10 cellular contexts compared by ENCODE assay signal in the genomic region with DNA sequence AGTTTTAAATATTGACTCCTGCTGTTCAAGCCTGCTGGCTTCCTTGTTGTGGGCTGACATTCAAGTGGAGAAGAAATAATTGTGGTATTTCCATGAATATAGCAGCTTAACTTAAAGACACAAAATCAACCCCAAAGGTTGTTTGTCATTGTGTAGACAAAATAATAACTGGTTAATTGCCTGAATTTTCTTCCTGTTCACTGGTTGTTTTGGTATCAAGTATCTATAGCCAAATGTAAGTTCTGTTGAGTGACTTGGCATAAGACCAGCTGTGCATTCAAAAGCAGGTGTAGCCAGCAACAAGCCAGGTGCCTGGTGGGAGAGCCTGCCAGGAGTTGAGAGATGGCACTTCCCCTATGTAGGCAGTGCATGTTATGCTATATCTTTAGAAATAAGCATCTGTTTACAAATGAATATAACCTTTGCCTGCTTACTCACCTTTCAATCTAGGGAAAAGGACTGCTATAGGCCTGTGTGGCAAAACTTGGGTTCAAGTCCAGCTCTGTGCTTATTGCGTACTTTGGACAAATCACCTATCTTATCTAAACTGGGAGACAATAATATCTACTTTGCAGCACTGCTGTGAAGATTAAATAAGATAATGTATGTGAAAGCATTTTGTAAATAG.
DNase-seq lines count a peak whose midpoint lies in the region; ATAC-seq and TF ChIP-seq lines count a peak whose summit lies in the region.
"Had no signal": no experiment of that assay in that cellular context is flagged by ENCODE, and none has a peak within 500 bp of the region (broad histone marks: within the 10 kb centered on the region; RNA-seq: fewer than 3 reads in every experiment).

No MANE protein-coding gene starts in this region.

- H2AFZ ChIP-seq in Loucy (ENCODE audit: low read length): peak overlapping the region; percentile 57; the same call in 1 of the 2 replicates

- H3F3A ChIP-seq in Loucy (ENCODE audit: low read depth): no peaks in the 10 kb centered on the region

- H3K9me3 ChIP-seq in Loucy (ENCODE audit: insufficient read depth, low read depth, low read length) (no peaks in the 10 kb centered on the region), iPS-20b (ENCODE audit: insufficient read depth, low read depth, low read length) (no peaks in the 10 kb centered on the region)

- H3K4me1 ChIP-seq in Loucy (ENCODE audit: insufficient read depth, low read length, poor library complexity, severe bottlenecking): peaks cover 49% of the 10 kb centered on the region
- peaks cover 33% of the 10 kb centered on the region for H3K4me1 ChIP-seq in iPS-20b (ENCODE audit: insufficient read depth, low read length)

- TF ChIP-seq CTCF in Loucy (conservative IDR thresholded peaks at IDR 0.05; ENCODE audit: low read length) (no peak), Calu3 (IDR thresholded peaks at IDR 0.05; ENCODE audit: unreplicated experiment) (no peak)

- DNase-seq in DMS 273 (lab: John Stamatoyannopoulos, UW; ENCODE audit: unreplicated experiment) (peak; percentile 66), NCI-H446 treated with DMSO at 0.1 percent for 48 hours (lab: John Stamatoyannopoulos, UW) (peak; percentile 31), Calu3 (no peak)
- no peak for DNase-seq in stimulated activated naive CD8-positive, alpha-beta T cell treated with anti-CD3 and anti-CD28 coated beads, Interleukin-15, amount 100 ng/mL, for 72 hours

- H3K36me3 ChIP-seq in Loucy (ENCODE audit: insufficient read depth, low read length) (no peaks in the 10 kb centered on the region), iPS-20b (ENCODE audit: insufficient read depth, low read depth, low read length) (no peaks in the 10 kb centered on the region)
- H3K36me3 ChIP-seq: BLaER1 had no signal

- H4K20me1 ChIP-seq in Loucy (ENCODE audit: insufficient read depth, low read length, poor library complexity, severe bottlenecking): no peaks in the 10 kb centered on the region
- H4K20me1 ChIP-seq: BLaER1 had no signal

- H3K4me3 ChIP-seq in Loucy (ENCODE audit: low read length, poor library complexity, severe bottlenecking) (peak overlapping the region; percentile 25), iPS-20b (ENCODE audit: low read length) (no peak overlapping the region)
- H3K4me3 ChIP-seq: BLaER1 had no signal

- H3K4me2 ChIP-seq in Loucy (ENCODE audit: low read depth, low read length, poor library complexity, severe bottlenecking): peak overlapping the region; percentile 62
- H3K4me2 ChIP-seq: BLaER1 had no signal

- H3K79me2 ChIP-seq in Loucy (ENCODE audit: insufficient read depth, low read length): no peaks in the 10 kb centered on the region

- no peaks in the 10 kb centered on the region for H3K9me3 Mint-ChIP-seq in Calu3 (ENCODE audit: low read depth, unreplicated experiment)
- H3K9me3 Mint-ChIP-seq in stimulated activated naive CD8-positive, alpha-beta T cell treated with anti-CD3 and anti-CD28 coated beads, Interleukin-15, amount 100 ng/mL, for 72 hours: peaks cover 0 to 14% of the 10 kb centered on the region in 2 donors

- CTCF ChIA-PET in Calu3 (lab: Charles Lee): no interaction called here

- H3K27ac ChIP-seq in iPS-20b (ENCODE audit: low read length): no peak overlapping the region
- H3K27ac ChIP-seq: BLaER1, epithelial cell of prostate had no signal

- H3K9ac ChIP-seq in Loucy (ENCODE audit: low read depth, low read length, poor library complexity, severe bottlenecking): peak overlapping the region; percentile 48
- H3K9ac ChIP-seq in iPS-20b (ENCODE audit: low read depth, low read length): peak overlapping the region; percentile 4; the same call in 1 of the 2 replicates
- H3K9ac ChIP-seq: BLaER1 had no signal

- H3K27me3 Mint-ChIP-seq in Calu3 (ENCODE audit: unreplicated experiment): no peaks in the 10 kb centered on the region
- no peaks in the 10 kb centered on the region for H3K27me3 Mint-ChIP-seq in stimulated activated naive CD8-positive, alpha-beta T cell treated with anti-CD3 and anti-CD28 coated beads, Interleukin-15, amount 100 ng/mL, for 72 hours

- peaks cover 37% of the 10 kb centered on the region for H3K4me1 Mint-ChIP-seq in Calu3 (ENCODE audit: low read depth, unreplicated experiment)
- peaks cover 34% of the 10 kb centered on the region for H3K4me1 Mint-ChIP-seq in stimulated activated naive CD8-positive, alpha-beta T cell treated with anti-CD3 and anti-CD28 coated beads, Interleukin-15, amount 100 ng/mL, for 72 hours

- no peak overlapping the region for H3K27ac Mint-ChIP-seq in Calu3 (ENCODE audit: unreplicated experiment)
- H3K27ac Mint-ChIP-seq in stimulated activated naive CD8-positive, alpha-beta T cell treated with anti-CD3 and anti-CD28 coated beads, Interleukin-15, amount 100 ng/mL, for 72 hours: peak overlapping the region in 1 of 2 donors; percentile 62

- ATAC-seq in stimulated activated naive CD8-positive, alpha-beta T cell treated with anti-CD3 and anti-CD28 coated beads, Interleukin-15, amount 100 ng/mL, for 72 hours: no peak
- ATAC-seq in GM18909 (IDR thresholded peaks at IDR 0.05; ENCODE audit: poor library complexity, unreplicated experiment) (no peak), HG02588 (IDR thresholded peaks at IDR 0.05; ENCODE audit: unreplicated experiment) (no peak)

- H3K27me3 ChIP-seq in Loucy (ENCODE audit: insufficient read depth, low read length, poor library complexity, severe bottlenecking) (no peaks in the 10 kb centered on the region), iPS-20b (ENCODE audit: insufficient read depth, low read length) (no peaks in the 10 kb centered on the region)
- H3K27me3 ChIP-seq: BLaER1 had no signal

- no peaks in the 10 kb centered on the region for H3K9me2 ChIP-seq in Loucy (replicated peaks; ENCODE audit: low read depth, low read length)

- no TSS peak for BruUV-seq in Calu3 (replicated peaks; lab: Mats Ljungman, UMichigan)

- intact Hi-C loops in Calu3 (cut with micrococcal nuclease; ENCODE audit: unreplicated experiment): no loop called here

- no peak overlapping the region for H3K4me3 Mint-ChIP-seq in Calu3 (ENCODE audit: low read depth, unreplicated experiment)
- H3K4me3 Mint-ChIP-seq in stimulated activated naive CD8-positive, alpha-beta T cell treated with anti-CD3 and anti-CD28 coated beads, Interleukin-15, amount 100 ng/mL, for 72 hours: no peak overlapping the region

- H3K36me3 Mint-ChIP-seq in Calu3 (ENCODE audit: insufficient read depth, unreplicated experiment): peaks cover 4% of the 10 kb centered on the region

Comparison
In these comparisons a context has a peak if more than half of its experiments do, and no peak if none do; other contexts are left out.
1. DNase-seq: peak in DMS 273 (single experiment) and NCI-H446 treated with DMSO at 0.1 percent for 48 hours (single experiment); none in Calu3 (single experiment) and stimulated activated naive CD8-positive, alpha-beta T cell treated with anti-CD3 and anti-CD28 coated beads, Interleukin-15, amount 100 ng/mL, for 72 hours (0 of 2).